7 cellular contexts compared by ENCODE assay signal in genomic region chr7:105268056-105268455, GRCh38.
DNase-seq lines count a peak whose midpoint lies in the region; ATAC-seq and TF ChIP-seq lines count a peak whose summit lies in the region.

No MANE protein-coding gene starts in this region.

- no peaks in the 10 kb centered on the region for H3K9me2 ChIP-seq in Karpas-422 (replicated peaks; ENCODE audit: insufficient read depth, low read length)

- no peaks in the 10 kb centered on the region for H3K79me2 ChIP-seq in Karpas-422 (ENCODE audit: low read length)

- H3K4me3 ChIP-seq in Karpas-422 (ENCODE audit: low read length) (peak overlapping the region; percentile 65), brain microvascular endothelial cell (ENCODE audit: low read depth, low read length) (peak overlapping the region; percentile 49), mononuclear cell (ENCODE audit: low read length) (peak overlapping the region; percentile 31), aorta (ENCODE audit: low read length in 2 of 2) (peak overlapping the region; percentile 67 to 82)

- in situ Hi-C loops in brain microvascular endothelial cell (cut with HindIII; ENCODE audit: low pct_ligation_motif_present, low sequenced_read_pairs) = no loop called here

- DNase-seq in Karpas-422 (peak; percentile 44), brain microvascular endothelial cell (peak; percentile 68), aorta (no peak), amygdala (lab: John Stamatoyannopoulos, UW) (no peak), NCI-H1048 (lab: John Stamatoyannopoulos, UW) (no peak)

- H3K4me1 ChIP-seq in Karpas-422 (ENCODE audit: low read length) (peaks cover 40% of the 10 kb centered on the region), mononuclear cell (ENCODE audit: insufficient read depth, low read length) (peaks cover 16% of the 10 kb centered on the region), aorta (ENCODE audit: control insufficient read depth in 1 of 2, insufficient read depth in 2 of 2, low read length in 2 of 2) (no peaks in the 10 kb centered on the region)

- TF ChIP-seq CTCF in brain microvascular endothelial cell (IDR thresholded peaks at IDR 0.05; ENCODE audit: low read depth, low read length, missing control alignments) = no peak

- H3K4me2 ChIP-seq in Karpas-422 (ENCODE audit: low read depth, low read length, poor library complexity, severe bottlenecking) = peak overlapping the region; percentile 79

- H3K36me3 ChIP-seq in Karpas-422 (ENCODE audit: insufficient read depth, low read length) (no peaks in the 10 kb centered on the region), brain microvascular endothelial cell (replicated peaks) (no peaks in the 10 kb centered on the region), aorta (ENCODE audit: control insufficient read depth in 1 of 2, insufficient read depth in 2 of 2, low read length in 1 of 2) (no peaks in the 10 kb centered on the region)

- H3K27me3 ChIP-seq in Karpas-422 (ENCODE audit: low read length) (no peaks in the 10 kb centered on the region), brain microvascular endothelial cell (replicated peaks) (no peaks in the 10 kb centered on the region), mononuclear cell (ENCODE audit: insufficient read depth, low read length) (no peaks in the 10 kb centered on the region), aorta (ENCODE audit: control insufficient read depth in 1 of 2, insufficient read depth in 2 of 2, low read length in 1 of 2) (no peaks in the 10 kb centered on the region)

- H3K27ac ChIP-seq in Karpas-422 (ENCODE audit: low read length) = no peak overlapping the region
- H3K27ac ChIP-seq in brain microvascular endothelial cell = peak overlapping the region; percentile 74
- H3K27ac ChIP-seq in aorta (ENCODE audit: low read depth in 1 of 2, low read length in 2 of 2) = no peak overlapping the region

- WGBS in aorta, 2 donors = 18% methylated on average over 1 of the region's 1 CpG

- H4K20me1 ChIP-seq in Karpas-422 (ENCODE audit: insufficient read depth, low read depth, low read length) = no peaks in the 10 kb centered on the region

- no peak overlapping the region for H2AFZ ChIP-seq in Karpas-422 (ENCODE audit: low read length)

- H3K9me3 ChIP-seq in Karpas-422 (ENCODE audit: low read length) (no peaks in the 10 kb centered on the region), mononuclear cell (ENCODE audit: low read depth, low read length) (no peaks in the 10 kb centered on the region), aorta (ENCODE audit: control insufficient read depth, low read length) (no peaks in the 10 kb centered on the region)

- ATAC-seq in GM19035 (IDR thresholded peaks at IDR 0.05; ENCODE audit: unreplicated experiment) = peak; percentile 56
- ATAC-seq in aorta (ENCODE audit: low FRiP score) = no peak

- intact Hi-C loops in aorta (cut with DNase I) = no loop called here

- H3K9ac ChIP-seq in Karpas-422 (ENCODE audit: low read length) = peak overlapping the region; percentile 67

Comparison
In these comparisons a context has a peak if more than half of its experiments do, and no peak if none do; other contexts are left out.
1. DNase-seq: peak in Karpas-422 (single experiment) and brain microvascular endothelial cell (single experiment); none in aorta (0 of 2), amygdala (0 of 56) and NCI-H1048 (single experiment).
2. Peak in every context shown above with its lines, with median percentiles within 50 percentile points of each other: H3K4me3 ChIP-seq.